ENCODE assay signal across 3 cellular contexts in genomic region chr5:69000216-69000615, GRCh38.
"Had no signal": no experiment of that assay in that cellular context is flagged by ENCODE, and none has a peak within 500 bp of the region (broad histone marks: within the 10 kb centered on the region; RNA-seq: fewer than 3 reads in every experiment).

No MANE protein-coding gene starts in this region.

- H3K4me3 ChIP-seq: GM12878 had no signal

- DNase-seq: GDM1, GF-D8 had no signal

- ATAC-seq: GM12878 had no signal
